8 cellular contexts compared by ENCODE assay signal in the genomic region with DNA sequence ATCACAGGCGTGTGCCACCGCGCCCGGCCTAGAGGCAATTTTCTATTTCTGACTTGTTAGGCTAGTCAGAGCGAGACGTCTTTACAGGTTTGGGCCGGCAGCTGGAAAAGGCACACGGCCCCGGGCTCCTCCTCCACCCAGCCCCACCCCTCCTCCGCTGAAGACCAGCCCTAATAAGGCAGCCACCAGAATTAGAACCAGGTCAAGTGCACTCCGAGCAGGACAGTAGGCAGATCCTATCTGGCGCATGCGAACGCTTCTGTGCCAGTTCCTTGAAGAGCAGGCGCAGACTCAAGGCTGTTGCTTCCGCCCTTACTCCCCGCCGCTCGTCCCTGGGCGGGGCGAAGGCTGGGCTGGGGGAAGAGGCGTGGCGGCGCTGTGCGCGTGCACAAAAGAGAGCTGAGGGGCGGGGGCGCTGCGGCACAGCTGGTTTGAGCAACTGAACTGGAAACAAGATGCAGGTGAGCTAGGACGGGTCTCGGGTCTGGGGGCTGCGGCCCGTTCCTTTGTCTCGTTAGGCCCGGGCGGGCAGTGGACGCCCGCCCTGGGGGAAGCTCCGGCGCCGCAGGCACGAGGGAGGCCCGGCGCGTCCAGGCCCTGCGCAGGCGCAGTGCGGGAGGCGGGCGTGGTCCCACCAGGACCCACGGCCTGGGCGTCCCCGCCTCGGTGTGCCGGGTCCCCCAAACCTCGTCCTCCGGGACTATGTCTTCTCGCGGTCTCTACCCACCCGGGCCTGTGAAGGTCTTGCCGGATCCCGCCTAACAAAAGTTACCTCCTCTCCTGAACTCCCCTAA. TPM values are rescaled to one million over a fixed set of nuclear protein-coding genes. Genes with fewer than 3 reads are reported as not detected.
DNase-seq lines count a peak whose midpoint lies in the region; ATAC-seq, FAIRE-seq and TF ChIP-seq lines count a peak whose summit lies in the region.

Gene PDCL3 (plus strand): TSS at position 381 of the 794 bp plus-strand sequence. CDS start 75 bp downstream, at position 456.

- no TSS peak for BruUV-seq in OCI-LY7 (replicated peaks; lab: Mats Ljungman, UMichigan)
- no TSS peak for BruUV-seq in endothelial cell of umbilical vein (replicated peaks; lab: Mats Ljungman, UMichigan)

- no peaks in the 10 kb centered on the region for H4K20me1 ChIP-seq in OCI-LY7 (ENCODE audit: insufficient read depth, low read length)
- no peaks in the 10 kb centered on the region for H4K20me1 ChIP-seq in endothelial cell of umbilical vein (replicated peaks; ENCODE audit: control insufficient read depth, extremely low read depth, insufficient read depth, low read length)

- peak within 1 kb of the TSS; percentile 99 for H3K9ac ChIP-seq in endothelial cell of umbilical vein (replicated peaks; ENCODE audit: extremely low read depth, insufficient read depth, low read length)

- TF ChIP-seq POLR2A in endothelial cell of umbilical vein (IDR thresholded peaks at IDR 0.05; ENCODE audit: low read depth, low read length): peak; percentile 77

- H3K9me3 ChIP-seq in OCI-LY7 (ENCODE audit: low read length): no peaks in the 10 kb centered on the region
- no peaks in the 10 kb centered on the region for H3K9me3 ChIP-seq in endothelial cell of umbilical vein (replicated peaks; ENCODE audit: control insufficient read depth, insufficient read depth, low read length)

- H3K36me3 ChIP-seq in OCI-LY7 (ENCODE audit: insufficient read depth, low read length) (peaks cover 13% of the 10 kb centered on the region; the same call in 1 of the 2 replicates), endothelial cell of umbilical vein (ENCODE audit: control insufficient read depth in 2 of 2, extremely low read depth in 1 of 2, insufficient read depth in 2 of 2, low read length in 2 of 2) (peaks cover 2% of the 10 kb centered on the region in 2 experiments)

- peak within 1 kb of the TSS; percentile 89 for H3K4me2 ChIP-seq in OCI-LY7 (ENCODE audit: low read length)
- peak within 1 kb of the TSS; percentile 92 for H3K4me2 ChIP-seq in endothelial cell of umbilical vein (ENCODE audit: insufficient read depth, low read length)

- no peaks in the 10 kb centered on the region for H3K9me2 ChIP-seq in OCI-LY7 (ENCODE audit: insufficient read depth, low read length)

- H3K27me3 ChIP-seq in endothelial cell of umbilical vein (ENCODE audit: control insufficient read depth in 2 of 2, insufficient read depth in 2 of 2, low read length in 2 of 2): no peaks in the 10 kb centered on the region

- H3K27ac ChIP-seq in OCI-LY7 (ENCODE audit: low read depth, low read length, poor library complexity, severe bottlenecking) (peak within 1 kb of the TSS; percentile 79), endothelial cell of umbilical vein (ENCODE audit: insufficient read depth, low read depth, low read length) (peak within 1 kb of the TSS; percentile 80)

- ATAC-seq in GM21526 (IDR thresholded peaks at IDR 0.05; ENCODE audit: low FRiP score, unreplicated experiment): peak; percentile 94

- peak within 1 kb of the TSS; percentile 79 for H3K4me3 ChIP-seq in OCI-LY7 (ENCODE audit: low read depth, low read length, poor library complexity, severe bottlenecking)
- H3K4me3 ChIP-seq in endothelial cell of umbilical vein (replicated peaks in 1 of 3; ENCODE audit: insufficient read depth in 1 of 3, low read depth in 1 of 3, low read length in 3 of 3): peak within 1 kb of the TSS; percentile 69 to 92 (median 74)

- no peaks in the 10 kb centered on the region for H3K9me1 ChIP-seq in endothelial cell of umbilical vein (replicated peaks; ENCODE audit: control insufficient read depth, extremely low read depth, insufficient read depth, low read length)

- dilution Hi-C loops in endothelial cell of umbilical vein (cut with MboI; ENCODE audit: extremely low pct_ligation_motif_present, low sequenced_read_pairs): no loop called here

- H3K4me1 ChIP-seq in OCI-LY7 (ENCODE audit: insufficient read depth, low read length, poor library complexity, severe bottlenecking): peaks cover 19% of the 10 kb centered on the region
- peaks cover 3% of the 10 kb centered on the region for H3K4me1 ChIP-seq in endothelial cell of umbilical vein (ENCODE audit: control insufficient read depth, extremely low read depth, insufficient read depth, low read length)

- CTCF ChIA-PET in OCI-LY7 (lab: Charles Lee; ENCODE audit: unreplicated experiment): no interaction called here
- CTCF ChIA-PET in endothelial cell of umbilical vein (lab: Charles Lee): interaction anchor here (1.0 to 2.0 kb wide), 11 partner anchors 10 to 300 kb away, joined by 3 to 10 read pairs (median 4); partner anchors contain the start of gene CHST10

- H2AFZ ChIP-seq in OCI-LY7 (ENCODE audit: low read length) (peak within 1 kb of the TSS; percentile 90), endothelial cell of umbilical vein (ENCODE audit: low read depth, low read length) (peak within 1 kb of the TSS; percentile 91)

- peaks cover 6% of the 10 kb centered on the region; the same call in 1 of the 2 replicates for H3K79me2 ChIP-seq in OCI-LY7 (ENCODE audit: insufficient read depth, low read depth, low read length)
- H3K79me2 ChIP-seq in endothelial cell of umbilical vein (ENCODE audit: control insufficient read depth, insufficient read depth, low read length): peaks cover 12% of the 10 kb centered on the region

- peak; percentile 97 for DNase-seq in DMS114 treated with DMSO at 0.1 percent for 48 hours (lab: John Stamatoyannopoulos, UW; ENCODE audit: unreplicated experiment)
- peak; percentile 92 for DNase-seq in HuH-7.5 (ENCODE audit: low spot score)
- DNase-seq in OCI-LY7 (ENCODE audit: low spot score): peak; percentile 98
- peak; percentile 90 for DNase-seq in activated T-cell treated with anti-CD3 and anti-CD28 coated beads for 1 hour (ENCODE audit: low read depth)
- peak; percentile 98 for DNase-seq in endothelial cell of umbilical vein (ENCODE audit: low read depth, low spot score)
- peak; percentile 96 for DNase-seq in midbrain (lab: John Stamatoyannopoulos, UW)
- peak; percentile 84 to 91 for DNase-seq in stimulated activated CD8-positive, alpha-beta memory T cell treated with anti-CD3 and anti-CD28 coated beads, Interleukin-2, amount 100 ng/mL, for 1 hour (ENCODE audit: low read depth in 2 of 2)

- intact Hi-C loops in OCI-LY7 (cut with micrococcal nuclease; ENCODE audit: unreplicated experiment): loop anchor here (1.0 to 10.0 kb wide), 4 partner anchors 146 to 1378 kb away; partner anchors contain the start of genes AFF3, CHST10, MITD1 and MRPL30
- intact Hi-C loops in endothelial cell of umbilical vein (cut with micrococcal nuclease): loop anchor here (10.0 kb wide), 1 partner anchor 138 kb away; no protein-coding TSS in a partner anchor

- POLR2A ChIA-PET in OCI-LY7 (lab: Charles Lee) (interaction anchor here (0.6 to 1.6 kb wide), 8 partner anchors 10 to 1852 kb away, joined by 3 to 7 read pairs (median 4); partner anchors contain the start of genes CHST10 and RPL31), endothelial cell of umbilical vein (lab: Charles Lee) (interaction anchor here (0.5 to 1.4 kb wide), 7 partner anchors 15 to 440 kb away, joined by 3 to 8 read pairs (median 3); partner anchors contain the start of gene RPL31)

- TF ChIP-seq CTCF in OCI-LY7 (conservative IDR thresholded peaks at IDR 0.05; ENCODE audit: low read length) (0 out of 2 replicates have a peak, but pooled peaks have one; percentile 3), endothelial cell of umbilical vein (IDR thresholded peaks at IDR 0.05; ENCODE audit: extremely low read depth in 1 of 2, insufficient read depth in 1 of 2, low read depth in 1 of 2, low read length in 2 of 2) (peak; percentile 17 to 20)

- FAIRE-seq in endothelial cell of umbilical vein (lab: Jason Lieb, UNC): peak; percentile 99

TF ChIP-seq in endothelial cell of umbilical vein, 7 proteins besides CTCF, POLR2A, EP300 and RAD21:
- TF ChIP-seq JUN (IDR thresholded peaks at IDR 0.05; ENCODE audit: borderline replicate concordance, insufficient read depth, insufficient read length, low read depth) (no peak), POLR2AphosphoS5 (IDR thresholded peaks at IDR 0.05; ENCODE audit: insufficient read depth, low read depth, low read length) (peak; percentile 84), GATA2 (IDR thresholded peaks at IDR 0.05; ENCODE audit: insufficient read depth, insufficient read length, low read depth, low read length) (peak; percentile 62), MYC (IDR thresholded peaks at IDR 0.05; ENCODE audit: low read depth, low read length) (no peak)

RNA-seq across cellular contexts. Expression of gene PDCL3, which starts in this region (rescaled TPM):
- 10.6 and 12.3 TPM in 2 replicates for total RNA-seq in OCI-LY7 (2014; rRNA removed; shearing (Covaris generic))
- total RNA-seq in OCI-LY7 (2022): 19.2 and 21.7 TPM in 2 replicates
- 32.3 and 32.8 TPM in 2 replicates for total RNA-seq in endothelial cell of umbilical vein
- 12.7 and 19.4 TPM in 2 replicates for polyA plus RNA-seq in endothelial cell of umbilical vein
- polyA plus RNA-seq in endothelial cell of umbilical vein (2011; cell fraction: cytosol; rRNA removed): 33.7 and 39.7 TPM in 2 replicates
- polyA plus RNA-seq in endothelial cell of umbilical vein (2011; cell fraction: nucleus; rRNA removed): 10.5 and 15.5 TPM in 2 replicates
- 36.4 and 53.6 TPM in 2 replicates for polyA plus RNA-seq in endothelial cell of umbilical vein (2012)
- polyA minus RNA-seq in endothelial cell of umbilical vein: 9.9 and 13.0 TPM in 2 replicates
- polyA minus RNA-seq in endothelial cell of umbilical vein (2011; cell fraction: cytosol; rRNA and poly(A)+ RNA removed): 9.3 TPM
- polyA minus RNA-seq in endothelial cell of umbilical vein (2011; cell fraction: nucleus; rRNA and poly(A)+ RNA removed): 3.8 and 5.4 TPM in 2 replicates

Comparison
In these comparisons a context has a peak if more than half of its experiments do, and no peak if none do; other contexts are left out.
1. Peak in every context shown above with its lines: DNase-seq, ATAC-seq, H3K4me3 ChIP-seq and H3K27ac ChIP-seq.